ENCODE assay signal across 17 cellular contexts in genomic region chr4:102514298-102514964, GRCh38.
"Had no signal": no experiment of that assay in that cellular context is flagged by ENCODE, and none has a peak within 500 bp of the region (broad histone marks: within the 10 kb centered on the region; RNA-seq: fewer than 3 reads in every experiment).

No MANE protein-coding gene starts in this region.

- H3K27me3 ChIP-seq: breast epithelium, gastroesophageal sphincter, upper lobe of left lung had no signal

- H3K4me3 ChIP-seq: breast epithelium, gastroesophageal sphincter, smooth muscle cell, upper lobe of left lung had no signal

- H3K27ac Mint-ChIP-seq: activated B cell treated with CpG ODN at 0.5 μM for 24 hours; activated CD4-positive, alpha-beta T cell treated with anti-CD3 and anti-CD28 coated beads, Interleukin-2, amount 10 ng/mL, durations not matched to agents 7 days and 5 days; activated naive CD4-positive, alpha-beta T cell treated with anti-CD3 and anti-CD28 coated beads, Interleukin-2, amount 10 ng/mL, durations not matched to agents 7 days and 5 days; activated T-helper 1 cell treated with anti-CD3 and anti-CD28 coated beads, Interleukin-12 subunit alpha, Interleukin-12 subunit beta, Interleukin-2, Interleukin-4 antibody, amounts not matched to agents 30 ng/mL and 10 ng/mL and 1 ng/mL, durations not matched to agents 14 hours and 24 hours and 36 hours; progenitor cell of endocrine pancreas; T-helper 1 cell treated with Interleukin-12 subunit alpha and Interleukin-12 subunit beta and Interleukin-4 antibody, amounts not matched to agents 30 μg/mL and 1 μg/mL, for 36 hours had no signal

- H3K27me3 Mint-ChIP-seq: activated B cell treated with CpG ODN at 0.5 μM for 24 hours; activated CD4-positive, alpha-beta T cell treated with anti-CD3 and anti-CD28 coated beads, Interleukin-2, amount 10 ng/mL, durations not matched to agents 7 days and 5 days; activated naive CD4-positive, alpha-beta T cell treated with anti-CD3 and anti-CD28 coated beads, Interleukin-2, amount 10 ng/mL, durations not matched to agents 7 days and 5 days; progenitor cell of endocrine pancreas had no signal

- H3K27ac ChIP-seq: breast epithelium, gastroesophageal sphincter, upper lobe of left lung had no signal

- H3K4me1 ChIP-seq: breast epithelium had no signal

- FAIRE-seq: keratinocyte, TTC549 had no signal

- DNase-seq: activated B cell treated with CpG ODN at 0.5 μM for 24 hours; activated CD4-positive, alpha-beta T cell treated with anti-CD3 and anti-CD28 coated beads, Interleukin-2, amount 10 ng/mL, durations not matched to agents 7 days and 5 days; activated naive CD4-positive, alpha-beta T cell treated with anti-CD3 and anti-CD28 coated beads, Interleukin-2, amount 10 ng/mL, durations not matched to agents 7 days and 5 days; anterior cingulate cortex; effector CD4-positive, alpha-beta T cell; left ventricle myocardium superior; right cardiac atrium; SHP77 treated with DMSO at 0.1 percent for 48 hours had no signal

- H3K36me3 ChIP-seq: breast epithelium, gastroesophageal sphincter, upper lobe of left lung had no signal

- H3K9me3 ChIP-seq: breast epithelium, gastroesophageal sphincter, upper lobe of left lung had no signal

- H3K4me3 Mint-ChIP-seq: activated B cell treated with CpG ODN at 0.5 μM for 24 hours; activated CD4-positive, alpha-beta T cell treated with anti-CD3 and anti-CD28 coated beads, Interleukin-2, amount 10 ng/mL, durations not matched to agents 7 days and 5 days; activated naive CD4-positive, alpha-beta T cell treated with anti-CD3 and anti-CD28 coated beads, Interleukin-2, amount 10 ng/mL, durations not matched to agents 7 days and 5 days; activated T-helper 1 cell treated with anti-CD3 and anti-CD28 coated beads, Interleukin-12 subunit alpha, Interleukin-12 subunit beta, Interleukin-2, Interleukin-4 antibody, amounts not matched to agents 30 ng/mL and 10 ng/mL and 1 ng/mL, durations not matched to agents 14 hours and 24 hours and 36 hours; T-helper 1 cell treated with Interleukin-12 subunit alpha and Interleukin-12 subunit beta and Interleukin-4 antibody, amounts not matched to agents 30 μg/mL and 1 μg/mL, for 36 hours had no signal

- H3K4me2 ChIP-seq: smooth muscle cell had no signal
